13 cellular contexts compared by ENCODE assay signal in the genomic region with DNA sequence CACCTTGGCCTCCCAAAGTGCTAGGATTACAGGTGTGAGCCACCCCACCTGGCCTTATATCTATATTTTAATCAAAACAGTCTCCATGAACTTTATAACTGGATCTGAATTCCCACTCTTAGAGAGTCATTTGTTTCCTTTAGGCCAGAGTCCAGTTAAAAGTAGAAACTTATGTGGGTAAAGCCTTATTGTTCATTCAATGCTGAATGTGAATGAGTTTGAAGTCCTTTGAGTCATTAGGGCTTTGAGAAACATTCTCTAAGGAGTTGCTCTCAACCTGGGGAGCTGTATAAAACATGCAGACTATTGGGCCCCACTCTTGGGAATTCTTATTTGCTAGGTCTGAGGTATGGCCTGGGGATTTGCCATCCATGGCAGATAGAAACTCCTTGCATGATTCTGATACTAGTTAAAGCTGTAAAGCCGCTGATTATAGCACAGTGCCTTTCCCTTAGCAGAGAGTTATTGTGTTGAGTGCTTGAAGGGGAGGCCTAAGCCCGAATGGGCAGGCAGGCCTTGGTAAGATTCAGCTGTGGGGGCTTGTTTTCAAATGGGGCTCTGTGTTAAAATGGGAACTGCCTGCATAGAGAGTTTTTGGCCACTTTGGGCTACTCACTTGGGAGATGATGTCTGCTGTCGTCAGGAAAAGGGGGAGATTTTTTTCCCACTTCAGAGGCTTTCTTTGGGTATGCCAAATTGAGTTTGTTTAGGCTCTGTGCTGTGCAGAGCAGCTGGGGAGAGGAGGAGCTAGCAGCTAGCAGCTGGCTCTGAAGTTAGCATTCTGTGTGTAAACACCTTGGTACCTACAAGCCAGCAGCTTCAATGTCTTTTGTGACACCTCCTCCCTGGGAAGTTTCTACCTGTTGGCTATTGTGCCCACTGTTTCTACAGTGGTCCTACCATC.
DNase-seq lines count a peak whose midpoint lies in the region; ATAC-seq and TF ChIP-seq lines count a peak whose summit lies in the region.
"Had no signal": no experiment of that assay in that cellular context is flagged by ENCODE, and none has a peak within 500 bp of the region (broad histone marks: within the 10 kb centered on the region; RNA-seq: fewer than 3 reads in every experiment).

No MANE protein-coding gene starts in this region.

- H4K8ac ChIP-seq in neuronal stem cell (ENCODE audit: low read depth, low read length), result no peak overlapping the region

- peak overlapping the region; percentile 64 for H2AFZ ChIP-seq in GM23338
- peak overlapping the region; percentile 82 for H2AFZ ChIP-seq in neuronal stem cell (ENCODE audit: low read length)

- CTCF ChIA-PET in HEK293T (lab: Yijun Ruan, JAX), result interaction anchor here (1.6 kb wide), 1 partner anchor 10 kb away, joined by 4 read pairs; no protein-coding TSS in a partner anchor

- H3K9me3 ChIP-seq in neuronal stem cell (replicated peaks in 1 of 2; ENCODE audit: control insufficient read depth in 2 of 2, insufficient read depth in 1 of 2, low read depth in 1 of 2, low read length in 2 of 2), result no peaks in the 10 kb centered on the region
- H3K9me3 ChIP-seq: psoas muscle had no signal

- no peaks in the 10 kb centered on the region for H3K9me2 ChIP-seq in GM23338 (ENCODE audit: insufficient read depth)

- H3K23ac ChIP-seq in neuronal stem cell (ENCODE audit: low read depth, low read length, poor library complexity), result no peak overlapping the region

- no peaks in the 10 kb centered on the region for H3K9me3 Mint-ChIP-seq in GM23338
- H3K9me3 Mint-ChIP-seq in dendritic cell treated with granulocyte-macrophage colony-stimulating factor and Interleukin-4, amounts not matched to agents 40 ng/mL and 50 ng/mL, for 4 days, result no peaks in the 10 kb centered on the region

- POLR2A ChIA-PET in HEK293T (lab: Yijun Ruan, JAX), result no interaction called here

- peak; percentile 91 for ATAC-seq in GM23338
- ATAC-seq: activated CD4-positive, CD25-positive, alpha-beta regulatory T cell treated with anti-CD3 and anti-CD28 coated beads, Interleukin-2, amount 50 U/mL, for 24 hours; psoas muscle had no signal

- H3K14ac ChIP-seq in neuronal stem cell (ENCODE audit: low read length), result no peak overlapping the region

- H3K4me1 ChIP-seq in GM23338 (ENCODE audit: insufficient read depth) (peaks cover 22% of the 10 kb centered on the region), neuronal stem cell (ENCODE audit: control insufficient read depth in 2 of 2, insufficient read depth in 1 of 2, low read depth in 1 of 2, low read length in 2 of 2) (peaks cover 9 to 20% of the 10 kb centered on the region in 2 donors)

- H3K27me3 Mint-ChIP-seq in GM23338 (ENCODE audit: insufficient read depth, low read depth, poor library complexity), result no peaks in the 10 kb centered on the region
- no peaks in the 10 kb centered on the region for H3K27me3 Mint-ChIP-seq in dendritic cell treated with granulocyte-macrophage colony-stimulating factor and Interleukin-4, amounts not matched to agents 40 ng/mL and 50 ng/mL, for 4 days

- H3K27ac Mint-ChIP-seq in GM23338, result no peak overlapping the region
- peak overlapping the region; percentile 92 for H3K27ac Mint-ChIP-seq in dendritic cell treated with granulocyte-macrophage colony-stimulating factor and Interleukin-4, amounts not matched to agents 40 ng/mL and 50 ng/mL, for 4 days

- no peak overlapping the region for H2AK5ac ChIP-seq in neuronal stem cell (ENCODE audit: low read depth, low read length)

- H3K27me3 ChIP-seq in GM23338 (ENCODE audit: insufficient read depth), result no peaks in the 10 kb centered on the region
- H3K27me3 ChIP-seq in neuronal stem cell (ENCODE audit: control insufficient read depth in 3 of 3, insufficient read depth in 3 of 3, low read depth in 1 of 3, low read length in 3 of 3), result no peaks in the 10 kb centered on the region

- DNase-seq in GM23338 (ENCODE audit: low spot score) (peak; percentile 51), NCI-H2171 (lab: John Stamatoyannopoulos, UW) (peak; percentile 89), neuronal stem cell (ENCODE audit: low spot score) (no peak), GM20000 (ENCODE audit: low spot score) (no peak), mesenteric fat pad (ENCODE audit: low spot score) (no peak), ACHN (no peak), HEK293T (ENCODE audit: extremely low spot score) (no peak)
- DNase-seq: mesenchymal stem cell, psoas muscle had no signal

- H3K4me2 ChIP-seq in GM23338, result peak overlapping the region; percentile 42
- H3K4me2 ChIP-seq in neuronal stem cell (ENCODE audit: insufficient read depth, low read length, poor library complexity, severe bottlenecking), result no peak overlapping the region

- no peaks in the 10 kb centered on the region for H4K20me1 ChIP-seq in GM23338 (replicated peaks; ENCODE audit: insufficient read depth)

- H3K4ac ChIP-seq in neuronal stem cell (ENCODE audit: low read length), result no peak overlapping the region

- H3K18ac ChIP-seq in neuronal stem cell (ENCODE audit: low read length), result no peak overlapping the region

- H3K4me3 Mint-ChIP-seq in GM23338, result no peak overlapping the region
- H3K4me3 Mint-ChIP-seq in dendritic cell treated with granulocyte-macrophage colony-stimulating factor and Interleukin-4, amounts not matched to agents 40 ng/mL and 50 ng/mL, for 4 days, result no peak overlapping the region

- no peaks in the 10 kb centered on the region for H3K79me2 ChIP-seq in GM23338 (replicated peaks; ENCODE audit: insufficient read depth)

- H3F3A ChIP-seq in GM23338 (replicated peaks; ENCODE audit: low read depth), result no peaks in the 10 kb centered on the region

- H3K36me3 Mint-ChIP-seq in GM23338 (ENCODE audit: low read depth), result no peaks in the 10 kb centered on the region
- H3K36me3 Mint-ChIP-seq in dendritic cell treated with granulocyte-macrophage colony-stimulating factor and Interleukin-4, amounts not matched to agents 40 ng/mL and 50 ng/mL, for 4 days (ENCODE audit: low read depth), result peaks cover 18% of the 10 kb centered on the region

- no peak overlapping the region for H2BK12ac ChIP-seq in neuronal stem cell (ENCODE audit: low read length)

- H3K36me3 ChIP-seq in GM23338 (ENCODE audit: insufficient read depth) (no peaks in the 10 kb centered on the region), neuronal stem cell (replicated peaks in 1 of 2; ENCODE audit: control insufficient read depth in 2 of 2, insufficient read depth in 2 of 2, low read length in 2 of 2) (no peaks in the 10 kb centered on the region)

- no peak overlapping the region for H4K91ac ChIP-seq in neuronal stem cell (ENCODE audit: low read depth, low read length, poor library complexity)

- no peak overlapping the region for H2BK120ac ChIP-seq in neuronal stem cell (ENCODE audit: low read depth, low read length)

- H3K79me1 ChIP-seq in neuronal stem cell (ENCODE audit: low read depth, low read length), result no peaks in the 10 kb centered on the region

- in situ Hi-C loops in ACHN (cut with HindIII; ENCODE audit: low pct_ligation_motif_present, low pct_unique_long_range_greater_than_20kb, low sequenced_read_pairs), result no loop called here

- intact Hi-C loops in dendritic cell treated with granulocyte-macrophage colony-stimulating factor and Interleukin-4, amounts not matched to agents 40 ng/mL and 50 ng/mL, for 4 days (cut with micrococcal nuclease), result no loop called here

- peaks cover 27% of the 10 kb centered on the region for H3K4me1 Mint-ChIP-seq in GM23338
- peaks cover 40% of the 10 kb centered on the region for H3K4me1 Mint-ChIP-seq in dendritic cell treated with granulocyte-macrophage colony-stimulating factor and Interleukin-4, amounts not matched to agents 40 ng/mL and 50 ng/mL, for 4 days (ENCODE audit: low read depth)

- TF ChIP-seq CTCF in GM23338 (conservative IDR thresholded peaks at IDR 0.05; ENCODE audit: low read depth in 2 of 2) (no peak), GM20000 (IDR thresholded peaks at IDR 0.05; ENCODE audit: extremely low read depth, missing control alignments) (no peak)

- H2BK5ac ChIP-seq in neuronal stem cell (ENCODE audit: low read length), result no peak overlapping the region

- H3K27ac ChIP-seq in GM23338 (ENCODE audit: low read depth) (no peak overlapping the region), neuronal stem cell (replicated peaks; ENCODE audit: low read length) (no peak overlapping the region)
- H3K27ac ChIP-seq: C4-2B, epithelial cell of prostate, psoas muscle had no signal

- no peak overlapping the region for H3K9ac ChIP-seq in neuronal stem cell (ENCODE audit: low read depth, low read length, poor library complexity)

- WGBS in neuronal stem cell (ENCODE audit: extremely low coverage in 2 of 2, insufficient read length in 2 of 2, insufficient replicate concordance in 1 of 2), 2 donors, result no CpG with 5 or more reads among the region's 3 CpGs

- no peak overlapping the region for H2BK15ac ChIP-seq in neuronal stem cell (ENCODE audit: low read length)

- no peak overlapping the region for H3K4me3 ChIP-seq in GM23338
- no peak overlapping the region for H3K4me3 ChIP-seq in neuronal stem cell (ENCODE audit: low read length in 2 of 2)
- H3K4me3 ChIP-seq: psoas muscle had no signal

TF ChIP-seq in GM23338, 12 proteins besides CTCF, POLR2A, EP300 and RAD21 (continues in another document):
- TF ChIP-seq EZH2phosphoT487 (IDR thresholded peaks at IDR 0.05; ENCODE audit: unreplicated experiment) (no peak), CREB1 (CRISPR knock-in tag; IDR thresholded peaks at IDR 0.05; ENCODE audit: low read depth) (no peak)
- TF ChIP-seq, protein P1, sequence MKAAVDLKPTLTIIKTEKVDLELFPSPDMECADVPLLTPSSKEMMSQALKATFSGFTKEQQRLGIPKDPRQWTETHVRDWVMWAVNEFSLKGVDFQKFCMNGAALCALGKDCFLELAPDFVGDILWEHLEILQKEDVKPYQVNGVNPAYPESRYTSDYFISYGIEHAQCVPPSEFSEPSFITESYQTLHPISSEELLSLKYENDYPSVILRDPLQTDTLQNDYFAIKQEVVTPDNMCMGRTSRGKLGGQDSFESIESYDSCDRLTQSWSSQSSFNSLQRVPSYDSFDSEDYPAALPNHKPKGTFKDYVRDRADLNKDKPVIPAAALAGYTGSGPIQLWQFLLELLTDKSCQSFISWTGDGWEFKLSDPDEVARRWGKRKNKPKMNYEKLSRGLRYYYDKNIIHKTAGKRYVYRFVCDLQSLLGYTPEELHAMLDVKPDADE (IDR thresholded peaks at IDR 0.05), result no peak

TF ChIP-seq in HEK293T, 16 proteins besides CTCF, POLR2A, EP300 and RAD21 (continues in another document):
- no peak for TF ChIP-seq ZNF384 (IDR thresholded peaks at IDR 0.05)
- no peak for TF ChIP-seq FOXM1 (IDR thresholded peaks at IDR 0.05; ENCODE audit: borderline replicate concordance)
- no peak for TF ChIP-seq ARNT (IDR thresholded peaks at IDR 0.05)
- TF ChIP-seq BHLHE40 (IDR thresholded peaks at IDR 0.05; ENCODE audit: borderline replicate concordance), result no peak
- no peak for TF ChIP-seq FOXK2 (IDR thresholded peaks at IDR 0.05)
- no peak for TF ChIP-seq TARDBP (IDR thresholded peaks at IDR 0.05)
- TF ChIP-seq LEF1 (IDR thresholded peaks at IDR 0.05; ENCODE audit: borderline replicate concordance), result no peak
- TF ChIP-seq ELF4 (IDR thresholded peaks at IDR 0.05), result no peak
- no peak for TF ChIP-seq HDGF (IDR thresholded peaks at IDR 0.05; ENCODE audit: borderline replicate concordance)

Comparison
In these comparisons a context has a peak if more than half of its experiments do, and no peak if none do; other contexts are left out.
1. DNase-seq: peak in GM23338 (single experiment) and NCI-H2171 (single experiment); none in neuronal stem cell (single experiment), GM20000 (single experiment), mesenteric fat pad (single experiment), ACHN (single experiment) and HEK293T (single experiment).